ENCODE assay signal across 1 cellular context in genomic region chr1:213977486-213977842, GRCh38.
A peak's percentile ranks its signal among the peaks of the same experiment; 100 is the strongest.
TF ChIP-seq lines count a peak whose summit lies in the region.

No MANE protein-coding gene starts in this region.

TF ChIP-seq in HepG2, 621 proteins besides CTCF, POLR2A, EP300 and RAD21 (continued from another document):
- TF ChIP-seq, protein P1, sequence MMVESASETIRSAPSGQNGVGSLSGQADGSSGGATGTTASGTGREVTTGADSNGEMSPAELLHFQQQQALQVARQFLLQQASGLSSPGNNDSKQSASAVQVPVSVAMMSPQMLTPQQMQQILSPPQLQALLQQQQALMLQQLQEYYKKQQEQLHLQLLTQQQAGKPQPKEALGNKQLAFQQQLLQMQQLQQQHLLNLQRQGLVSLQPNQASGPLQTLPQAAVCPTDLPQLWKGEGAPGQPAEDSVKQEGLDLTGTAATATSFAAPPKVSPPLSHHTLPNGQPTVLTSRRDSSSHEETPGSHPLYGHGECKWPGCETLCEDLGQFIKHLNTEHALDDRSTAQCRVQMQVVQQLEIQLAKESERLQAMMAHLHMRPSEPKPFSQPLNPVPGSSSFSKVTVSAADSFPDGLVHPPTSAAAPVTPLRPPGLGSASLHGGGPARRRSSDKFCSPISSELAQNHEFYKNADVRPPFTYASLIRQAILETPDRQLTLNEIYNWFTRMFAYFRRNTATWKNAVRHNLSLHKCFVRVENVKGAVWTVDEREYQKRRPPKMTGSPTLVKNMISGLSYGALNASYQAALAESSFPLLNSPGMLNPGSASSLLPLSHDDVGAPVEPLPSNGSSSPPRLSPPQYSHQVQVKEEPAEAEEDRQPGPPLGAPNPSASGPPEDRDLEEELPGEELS (CRISPR knock-in tag; IDR thresholded peaks at IDR 0.05), result peak; percentile 24; the same call in 1 of the 2 replicates
- 0 out of 2 replicates have a peak, but pooled peaks have one; percentile 23 for TF ChIP-seq MTA1 (CRISPR knock-in tag; IDR thresholded peaks at IDR 0.05; ENCODE audit: borderline replicate concordance)
